Comparison of ENCODE assay signal across 8 cellular contexts in genomic region chr9:121213136-121213806, GRCh38. TPM values are rescaled to one million over a fixed set of nuclear protein-coding genes. Genes with fewer than 3 reads are reported as not detected.
A peak's percentile ranks its signal among the peaks of the same experiment; 100 is the strongest.
DNase-seq lines count a peak whose midpoint lies in the region; ATAC-seq and TF ChIP-seq lines count a peak whose summit lies in the region.

No MANE protein-coding gene starts in this region.

- peaks cover 24% of the 10 kb centered on the region for H3K4me1 Mint-ChIP-seq in activated CD4-positive, alpha-beta T cell treated with anti-CD3 and anti-CD28 coated beads, Interleukin-2, amount 10 ng/mL, durations not matched to agents 7 days and 5 days

- H3K36me3 Mint-ChIP-seq in activated CD4-positive, alpha-beta T cell treated with anti-CD3 and anti-CD28 coated beads, Interleukin-2, amount 10 ng/mL, durations not matched to agents 7 days and 5 days (ENCODE audit: low read depth), result no peaks in the 10 kb centered on the region

- DNase-seq in COR-L47 (lab: John Stamatoyannopoulos, UW) (peak; percentile 84), NCI-H524 treated with DMSO at 0.1 percent for 48 hours (lab: John Stamatoyannopoulos, UW) (peak; percentile 12), dermis blood vessel endothelial cell (peak; percentile 92), lower leg skin (ENCODE audit: low spot score in 2 of 2) (peak; percentile 91 to 98)
- DNase-seq in activated CD4-positive, alpha-beta T cell treated with anti-CD3 and anti-CD28 coated beads, Interleukin-2, amount 10 ng/mL, durations not matched to agents 7 days and 5 days, result peak; percentile 66
- peak; percentile 75 for DNase-seq in stimulated activated CD4-positive, alpha-beta T cell treated with anti-CD3 and anti-CD28 coated beads, Interleukin-4, amount 100 ng/mL, for 24 hours

- H3K9me3 Mint-ChIP-seq in activated CD4-positive, alpha-beta T cell treated with anti-CD3 and anti-CD28 coated beads, Interleukin-2, amount 10 ng/mL, durations not matched to agents 7 days and 5 days, result no peaks in the 10 kb centered on the region

- H3K4me3 ChIP-seq in lower leg skin (ENCODE audit: low read depth, poor library complexity, severe bottlenecking), result no peak overlapping the region

- TF ChIP-seq POLR2A in lower leg skin (IDR thresholded peaks at IDR 0.05), result no peak

- CTCF ChIA-PET in activated CD4-positive, alpha-beta T cell treated with anti-CD3 and anti-CD28 coated beads, Interleukin-2, amount 10 ng/mL, durations not matched to agents 7 days and 5 days (lab: Charles Lee), result interaction anchor here (0.8 to 3.4 kb wide), 14 partner anchors 9 to 498 kb away, joined by 3 to 16 read pairs (median 4); partner anchors contain the start of genes GSN and RAB14

- TF ChIP-seq CTCF in lower leg skin (IDR thresholded peaks at IDR 0.05), result peak in 1 of 3 donors; percentile 92

- intact Hi-C loops in lower leg skin (cut with DNase I; ENCODE audit: low total_unique reads), result loop anchor here (5.0 to 10.0 kb wide), 2 partner anchors 102 to 189 kb away; no protein-coding TSS in a partner anchor

- ATAC-seq in HG03066 (IDR thresholded peaks at IDR 0.05; ENCODE audit: low read depth, unreplicated experiment) (peak; percentile 60), HG02571 (IDR thresholded peaks at IDR 0.05; ENCODE audit: unreplicated experiment) (no peak)

- no peaks in the 10 kb centered on the region for H3K27me3 Mint-ChIP-seq in activated CD4-positive, alpha-beta T cell treated with anti-CD3 and anti-CD28 coated beads, Interleukin-2, amount 10 ng/mL, durations not matched to agents 7 days and 5 days

- WGBS in lower leg skin, 2 donors, result 17% methylated on average over 9 of the region's 9 CpGs

- POLR2A ChIA-PET in activated CD4-positive, alpha-beta T cell treated with anti-CD3 and anti-CD28 coated beads, Interleukin-2, amount 10 ng/mL, durations not matched to agents 7 days and 5 days (lab: Charles Lee), result no interaction called here

- H3K4me3 Mint-ChIP-seq in activated CD4-positive, alpha-beta T cell treated with anti-CD3 and anti-CD28 coated beads, Interleukin-2, amount 10 ng/mL, durations not matched to agents 7 days and 5 days, result no peak overlapping the region

- peak overlapping the region; percentile 25 for H3K27ac Mint-ChIP-seq in activated CD4-positive, alpha-beta T cell treated with anti-CD3 and anti-CD28 coated beads, Interleukin-2, amount 10 ng/mL, durations not matched to agents 7 days and 5 days

RNA-seq across cellular contexts. Expression of gene RAB14, which starts 11.6 kb away (rescaled TPM):
- 10 to 100 TPM; 65.8 to 66.6 TPM for total RNA-seq in activated CD4-positive, alpha-beta T cell treated with anti-CD3 and anti-CD28 coated beads, Interleukin-2, amount 10 ng/mL, durations not matched to agents 7 days and 5 days
- 28.9 and 54.8 TPM in 2 replicates for total RNA-seq in dermis blood vessel endothelial cell
- total RNA-seq in lower leg skin, result 10 to 100 TPM; 43.9 to 50.8 (median 49.6) TPM

RNA-seq across cellular contexts. Expression of gene GSN, which starts 54.7 kb away (rescaled TPM):
- 1 to 10 TPM; 2.9 to 3.4 TPM for total RNA-seq in activated CD4-positive, alpha-beta T cell treated with anti-CD3 and anti-CD28 coated beads, Interleukin-2, amount 10 ng/mL, durations not matched to agents 7 days and 5 days
- total RNA-seq in dermis blood vessel endothelial cell (350 and 1,127 TPM in 2 replicates), lower leg skin (1,000 to 10,000 TPM in 2 of 4 donors, 100 to 1,000 TPM in 2; 835 to 2,031 (median 1,042) TPM)

Comparison
In these comparisons a context has a peak if more than half of its experiments do, and no peak if none do; other contexts are left out.
1. DNase-seq: peak in every context shown above with its lines; median percentile 94 in lower leg skin; 92 in dermis blood vessel endothelial cell; 84 in COR-L47; 75 in stimulated activated CD4-positive, alpha-beta T cell treated with anti-CD3 and anti-CD28 coated beads, Interleukin-4, amount 100 ng/mL, for 24 hours; 66 in activated CD4-positive, alpha-beta T cell treated with anti-CD3 and anti-CD28 coated beads, Interleukin-2, amount 10 ng/mL, durations not matched to agents 7 days and 5 days; 12 in NCI-H524 treated with DMSO at 0.1 percent for 48 hours.
2. RNA of gene GSN, which starts 54.7 kb away (total RNA-seq): 835 to 2,031 TPM in lower leg skin and 350 to 1,127 TPM in dermis blood vessel endothelial cell; 2.9 to 3.4 TPM in activated CD4-positive, alpha-beta T cell treated with anti-CD3 and anti-CD28 coated beads, Interleukin-2, amount 10 ng/mL, durations not matched to agents 7 days and 5 days; every median in the first group is over 10 times any median in the second.